Comparison of ENCODE assay signal across 24 cellular contexts in the genomic region with DNA sequence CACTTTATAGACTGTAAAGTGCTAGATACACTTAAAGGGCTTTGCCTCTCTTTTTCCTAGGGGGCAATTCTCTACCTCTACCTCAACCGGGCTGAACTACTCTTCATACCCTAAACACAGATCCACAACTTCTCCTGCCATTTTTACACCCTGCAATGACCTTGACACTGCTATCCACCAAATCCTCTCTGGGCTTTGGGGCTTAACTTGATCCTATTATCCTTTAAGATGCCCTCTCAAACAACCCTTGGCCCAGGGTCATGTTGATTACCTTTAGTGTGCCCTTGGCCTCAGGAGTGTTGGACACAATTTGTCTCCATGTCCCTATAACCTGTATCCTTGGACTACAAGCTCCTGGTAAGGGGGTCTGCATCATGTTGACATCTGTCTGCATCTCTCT. TPM values are rescaled to one million over a fixed set of nuclear protein-coding genes. Genes with fewer than 3 reads are reported as not detected.
A peak's percentile ranks its signal among the peaks of the same experiment; 100 is the strongest.
DNase-seq lines count a peak whose midpoint lies in the region; ATAC-seq and TF ChIP-seq lines count a peak whose summit lies in the region.
"Had no signal": no experiment of that assay in that cellular context is flagged by ENCODE, and none has a peak within 500 bp of the region (broad histone marks: within the 10 kb centered on the region; RNA-seq: fewer than 3 reads in every experiment).

No MANE protein-coding gene starts in this region.

- no peak overlapping the region for H3K4me3 Mint-ChIP-seq in activated CD4-positive, alpha-beta T cell treated with anti-CD3 and anti-CD28 coated beads for 36 hours
- H3K4me3 Mint-ChIP-seq in CD8-positive, alpha-beta memory T cell, result peak overlapping the region in 1 of 7 donors; percentile 51
- no peak overlapping the region for H3K4me3 Mint-ChIP-seq in activated CD8-positive, alpha-beta T cell treated with anti-CD3 and anti-CD28 coated beads, Interleukin-2, amount 10 ng/mL, durations not matched to agents 7 days and 5 days
- no peak overlapping the region for H3K4me3 Mint-ChIP-seq in memory B cell
- no peak overlapping the region for H3K4me3 Mint-ChIP-seq in glutamatergic neuron (ENCODE audit: unreplicated experiment)
- H3K4me3 Mint-ChIP-seq: HFFc6 had no signal

- H3K27ac ChIP-seq in CD8-positive, alpha-beta memory T cell (ENCODE audit: low read depth, low read length), result no peak overlapping the region
- H3K27ac ChIP-seq: GM23248, suprapubic skin, VCaP had no signal

- no peaks in the 10 kb centered on the region for H3K9me3 ChIP-seq in CD8-positive, alpha-beta memory T cell (ENCODE audit: low read length)
- H3K9me3 ChIP-seq: breast epithelium, suprapubic skin had no signal

- H3K36me3 ChIP-seq in CD8-positive, alpha-beta memory T cell (ENCODE audit: insufficient read depth, low read length), result peaks cover 61% of the 10 kb centered on the region
- H3K36me3 ChIP-seq: breast epithelium had no signal

- peak overlapping the region; percentile 73 for H3K27ac Mint-ChIP-seq in activated CD4-positive, alpha-beta T cell treated with anti-CD3 and anti-CD28 coated beads for 36 hours
- H3K27ac Mint-ChIP-seq in CD8-positive, alpha-beta memory T cell, result peak overlapping the region; percentile 84 to 96 (median 91)
- peak overlapping the region; percentile 36 for H3K27ac Mint-ChIP-seq in activated CD8-positive, alpha-beta T cell treated with anti-CD3 and anti-CD28 coated beads, Interleukin-2, amount 10 ng/mL, durations not matched to agents 7 days and 5 days
- H3K27ac Mint-ChIP-seq in memory B cell, result peak overlapping the region; percentile 46
- no peak overlapping the region for H3K27ac Mint-ChIP-seq in glutamatergic neuron (ENCODE audit: unreplicated experiment)
- H3K27ac Mint-ChIP-seq: HFFc6 had no signal

- H3K27me3 Mint-ChIP-seq in activated CD4-positive, alpha-beta T cell treated with anti-CD3 and anti-CD28 coated beads for 36 hours, result no peaks in the 10 kb centered on the region
- H3K27me3 Mint-ChIP-seq in CD8-positive, alpha-beta memory T cell, result no peaks in the 10 kb centered on the region
- H3K27me3 Mint-ChIP-seq in activated CD8-positive, alpha-beta T cell treated with anti-CD3 and anti-CD28 coated beads, Interleukin-2, amount 10 ng/mL, durations not matched to agents 7 days and 5 days (ENCODE audit: low read depth), result no peaks in the 10 kb centered on the region
- H3K27me3 Mint-ChIP-seq in memory B cell (no peaks in the 10 kb centered on the region), glutamatergic neuron (ENCODE audit: unreplicated experiment) (no peaks in the 10 kb centered on the region)

- no peaks in the 10 kb centered on the region for H3K9me3 Mint-ChIP-seq in activated CD4-positive, alpha-beta T cell treated with anti-CD3 and anti-CD28 coated beads for 36 hours (ENCODE audit: low read depth)
- no peaks in the 10 kb centered on the region for H3K9me3 Mint-ChIP-seq in CD8-positive, alpha-beta memory T cell
- H3K9me3 Mint-ChIP-seq in activated CD8-positive, alpha-beta T cell treated with anti-CD3 and anti-CD28 coated beads, Interleukin-2, amount 10 ng/mL, durations not matched to agents 7 days and 5 days (ENCODE audit: insufficient read depth), result no peaks in the 10 kb centered on the region
- H3K9me3 Mint-ChIP-seq in memory B cell (no peaks in the 10 kb centered on the region), glutamatergic neuron (ENCODE audit: unreplicated experiment) (no peaks in the 10 kb centered on the region)
- H3K9me3 Mint-ChIP-seq: HFFc6 had no signal

- no peak for TF ChIP-seq CTCF in glutamatergic neuron (IDR thresholded peaks at IDR 0.05; ENCODE audit: partially characterized antibody, unreplicated experiment)

- H3K4me1 ChIP-seq in CD8-positive, alpha-beta memory T cell (ENCODE audit: insufficient read depth, low read length), result peaks cover 58% of the 10 kb centered on the region

- no peaks in the 10 kb centered on the region for H3K27me3 ChIP-seq in CD8-positive, alpha-beta memory T cell (ENCODE audit: insufficient read depth, low read length, poor library complexity, severe bottlenecking)
- H3K27me3 ChIP-seq: breast epithelium, suprapubic skin had no signal

- POLR2A ChIA-PET in activated CD4-positive, alpha-beta T cell treated with anti-CD3 and anti-CD28 coated beads for 36 hours (lab: Charles Lee), result no interaction called here
- POLR2A ChIA-PET in CD8-positive, alpha-beta memory T cell (lab: Charles Lee), result no interaction called here
- POLR2A ChIA-PET in activated CD8-positive, alpha-beta T cell treated with anti-CD3 and anti-CD28 coated beads, Interleukin-2, amount 10 ng/mL, durations not matched to agents 7 days and 5 days (lab: Charles Lee), result interaction anchor here (0.9 to 1.2 kb wide), 3 partner anchors 13 to 76 kb away, joined by 3 read pairs; no protein-coding TSS in a partner anchor

- peaks cover 62% of the 10 kb centered on the region for H3K4me1 Mint-ChIP-seq in activated CD4-positive, alpha-beta T cell treated with anti-CD3 and anti-CD28 coated beads for 36 hours
- H3K4me1 Mint-ChIP-seq in CD8-positive, alpha-beta memory T cell, result peaks cover 64 to 86% (median 83%) of the 10 kb centered on the region in 3 donors
- peaks cover 63% of the 10 kb centered on the region for H3K4me1 Mint-ChIP-seq in activated CD8-positive, alpha-beta T cell treated with anti-CD3 and anti-CD28 coated beads, Interleukin-2, amount 10 ng/mL, durations not matched to agents 7 days and 5 days (ENCODE audit: low read depth)
- H3K4me1 Mint-ChIP-seq in memory B cell (peaks cover 71% of the 10 kb centered on the region), glutamatergic neuron (ENCODE audit: low read depth, unreplicated experiment) (peaks cover 11% of the 10 kb centered on the region)

- CTCF ChIA-PET in activated CD4-positive, alpha-beta T cell treated with anti-CD3 and anti-CD28 coated beads for 36 hours (lab: Charles Lee), result interaction anchor here (0.6 to 27.2 kb wide), 4 partner anchors 11 to 253 kb away, joined by 3 to 685 read pairs (median 110); no protein-coding TSS in a partner anchor
- CTCF ChIA-PET in CD8-positive, alpha-beta memory T cell (lab: Charles Lee), result interaction anchor here (0.9 to 12.0 kb wide), 5 partner anchors 12 to 101 kb away, joined by 3 to 86 read pairs (median 5); no protein-coding TSS in a partner anchor
- CTCF ChIA-PET in activated CD8-positive, alpha-beta T cell treated with anti-CD3 and anti-CD28 coated beads, Interleukin-2, amount 10 ng/mL, durations not matched to agents 7 days and 5 days (lab: Charles Lee), result interaction anchor here (1.5 to 5.3 kb wide), 4 partner anchors 12 to 54 kb away, joined by 3 to 28 read pairs (median 8); a partner anchor contains a TSS

- intact Hi-C loops in activated CD4-positive, alpha-beta T cell treated with anti-CD3 and anti-CD28 coated beads for 36 hours (cut with DNase I, micrococcal nuclease), result no loop called here

- H3K36me3 Mint-ChIP-seq in activated CD4-positive, alpha-beta T cell treated with anti-CD3 and anti-CD28 coated beads for 36 hours (ENCODE audit: low read depth), result peaks cover 77% of the 10 kb centered on the region
- H3K36me3 Mint-ChIP-seq in CD8-positive, alpha-beta memory T cell, result peaks cover 32 to 89% (median 37%) of the 10 kb centered on the region in 3 donors
- H3K36me3 Mint-ChIP-seq in activated CD8-positive, alpha-beta T cell treated with anti-CD3 and anti-CD28 coated beads, Interleukin-2, amount 10 ng/mL, durations not matched to agents 7 days and 5 days (ENCODE audit: low read depth), result peaks cover 84% of the 10 kb centered on the region
- H3K36me3 Mint-ChIP-seq in memory B cell (peaks cover 39% of the 10 kb centered on the region), glutamatergic neuron (ENCODE audit: unreplicated experiment) (peaks cover 20% of the 10 kb centered on the region)

- no peak for ATAC-seq in activated CD4-positive, alpha-beta T cell treated with anti-CD3 and anti-CD28 coated beads for 36 hours
- no peak for ATAC-seq in activated CD8-positive, alpha-beta T cell treated with anti-CD3 and anti-CD28 coated beads, Interleukin-2, amount 10 ng/mL, durations not matched to agents 7 days and 5 days
- ATAC-seq in memory B cell (ENCODE audit: low read depth), result no peak

- H3K4me3 ChIP-seq in CD8-positive, alpha-beta memory T cell (ENCODE audit: low read length), result no peak overlapping the region
- H3K4me3 ChIP-seq: breast epithelium, GM23248, lung, suprapubic skin had no signal

- no peak for DNase-seq in activated CD4-positive, alpha-beta T cell treated with anti-CD3 and anti-CD28 coated beads for 36 hours
- DNase-seq in activated CD4-positive, alpha-beta T cell treated with anti-CD3 and anti-CD28 coated beads for 4 hours, result no peak
- DNase-seq in CD8-positive, alpha-beta memory T cell, result no peak
- DNase-seq in activated CD8-positive, alpha-beta T cell treated with anti-CD3 and anti-CD28 coated beads, Interleukin-2, amount 10 ng/mL, durations not matched to agents 7 days and 5 days, result no peak
- DNase-seq in memory B cell (ENCODE audit: low spot score in 2 of 2) (no peak), glutamatergic neuron (no peak), mucosa of gallbladder (ENCODE audit: low spot score) (no peak), AG08395 (ENCODE audit: low spot score) (no peak)
- DNase-seq: 8988T; activated CD8-positive, alpha-beta memory T cell treated with anti-CD3 and anti-CD28 coated beads for 24 hours; amniotic stem cell; cortex of kidney; DMS79; GF-D8; GM23248; HFFc6; NCI-H1092; NCI-H1930; NCI-H2227 treated with DMSO at 0.1 percent for 48 hours; occipital lobe had no signal

RNA-seq across cellular contexts. Expression of a gene that starts 19.5 kb away (rescaled TPM):
- 100 to 1,000 TPM; 322 to 332 TPM for total RNA-seq in activated CD4-positive, alpha-beta T cell treated with anti-CD3 and anti-CD28 coated beads for 36 hours
- total RNA-seq in CD8-positive, alpha-beta memory T cell, result 100 to 1,000 TPM; 452 to 459 TPM
- polyA plus RNA-seq in CD8-positive, alpha-beta memory T cell, result 351 TPM
- 100 to 1,000 TPM; 481 to 495 TPM for total RNA-seq in activated CD8-positive, alpha-beta T cell treated with anti-CD3 and anti-CD28 coated beads, Interleukin-2, amount 10 ng/mL, durations not matched to agents 7 days and 5 days
- total RNA-seq in glutamatergic neuron (ENCODE audit: unreplicated experiment) (143 TPM), mucosa of gallbladder (153 TPM)

RNA-seq across cellular contexts. Expression of a gene that starts 57.3 kb away (rescaled TPM):
- total RNA-seq in activated CD4-positive, alpha-beta T cell treated with anti-CD3 and anti-CD28 coated beads for 36 hours, result 100 to 1,000 TPM; 351 to 408 TPM
- 100 to 1,000 TPM; 212 to 213 TPM for total RNA-seq in CD8-positive, alpha-beta memory T cell
- polyA plus RNA-seq in CD8-positive, alpha-beta memory T cell, result 62.4 TPM
- total RNA-seq in activated CD8-positive, alpha-beta T cell treated with anti-CD3 and anti-CD28 coated beads, Interleukin-2, amount 10 ng/mL, durations not matched to agents 7 days and 5 days, result 100 to 1,000 TPM; 132 to 138 TPM
- 34.1 TPM for total RNA-seq in glutamatergic neuron (ENCODE audit: unreplicated experiment)
- total RNA-seq in mucosa of gallbladder, result 124 TPM
